ENCODE assay signal across 7 cellular contexts in the genomic region with DNA sequence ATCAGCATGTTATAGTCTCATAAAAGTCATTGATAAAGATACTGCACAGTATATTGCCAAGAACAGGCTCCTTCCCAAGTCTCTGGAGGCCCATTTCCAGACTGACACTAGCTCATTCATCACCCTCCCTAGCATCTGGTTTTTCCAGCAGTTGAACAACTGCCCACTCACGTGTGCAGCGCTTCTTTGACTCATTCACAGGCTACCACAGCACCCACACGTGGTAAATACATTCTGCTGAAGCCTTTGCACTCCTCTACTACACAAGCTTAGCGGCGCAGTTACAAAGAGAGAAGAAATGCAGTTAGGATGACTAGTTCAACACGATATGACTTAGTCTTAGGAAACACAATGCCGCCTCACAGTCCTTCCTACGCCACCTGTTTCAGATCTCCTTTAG.
DNase-seq lines count a peak whose midpoint lies in the region; ATAC-seq and TF ChIP-seq lines count a peak whose summit lies in the region.

No MANE protein-coding gene starts in this region.

- H3K9me3 ChIP-seq in heart left ventricle = no peaks in the 10 kb centered on the region
- H3K9me3 ChIP-seq in transverse colon = no peaks in the 10 kb centered on the region
- no peaks in the 10 kb centered on the region for H3K9me3 ChIP-seq in esophagus muscularis mucosa

- TF ChIP-seq CTCF in heart left ventricle (IDR thresholded peaks at IDR 0.05) (no peak), transverse colon (IDR thresholded peaks at IDR 0.05) (no peak), esophagus muscularis mucosa (IDR thresholded peaks at IDR 0.05) (no peak)

- CTCF ChIA-PET in activated CD8-positive, alpha-beta memory T cell treated with anti-CD3 and anti-CD28 coated beads, Interleukin-2, amount 10 ng/mL, durations not matched to agents 7 days and 5 days (lab: Charles Lee) = interaction anchor here (0.9 kb wide), 1 partner anchor 48 kb away, joined by 3 read pairs; no protein-coding TSS in a partner anchor

- TF ChIP-seq EP300 in transverse colon (IDR thresholded peaks at IDR 0.05; ENCODE audit: low read depth) = no peak
- no peak for TF ChIP-seq EP300 in esophagus muscularis mucosa (IDR thresholded peaks at IDR 0.05)

- no peaks in the 10 kb centered on the region for H3K27me3 ChIP-seq in heart left ventricle
- no peaks in the 10 kb centered on the region for H3K27me3 ChIP-seq in transverse colon
- no peaks in the 10 kb centered on the region for H3K27me3 ChIP-seq in esophagus muscularis mucosa

- H3K4me3 Mint-ChIP-seq in activated CD8-positive, alpha-beta memory T cell treated with anti-CD3 and anti-CD28 coated beads, Interleukin-2, amount 10 ng/mL, durations not matched to agents 7 days and 5 days = no peak overlapping the region

- TF ChIP-seq POLR2A in heart left ventricle (IDR thresholded peaks at IDR 0.05) (no peak), transverse colon (IDR thresholded peaks at IDR 0.05) (no peak), esophagus muscularis mucosa (IDR thresholded peaks at IDR 0.05; ENCODE audit: low read depth) (no peak)

- no peaks in the 10 kb centered on the region for H3K27me3 Mint-ChIP-seq in activated CD8-positive, alpha-beta memory T cell treated with anti-CD3 and anti-CD28 coated beads, Interleukin-2, amount 10 ng/mL, durations not matched to agents 7 days and 5 days

- H3K27ac ChIP-seq in heart left ventricle (peak overlapping the region in 1 of 12 donors; percentile 34), transverse colon (no peak overlapping the region), esophagus muscularis mucosa (replicated peaks in 1 of 4) (no peak overlapping the region)

- H3K36me3 ChIP-seq in heart left ventricle = peaks cover 0 to 76% (median 36%) of the 10 kb centered on the region in 9 donors
- H3K36me3 ChIP-seq in transverse colon = peaks cover 0 to 16% (median under 1%) of the 10 kb centered on the region in 4 donors
- H3K36me3 ChIP-seq in esophagus muscularis mucosa = peaks cover 9 to 71% (median 46%) of the 10 kb centered on the region in 4 donors

- peaks cover 6% of the 10 kb centered on the region for H3K36me3 Mint-ChIP-seq in activated CD8-positive, alpha-beta memory T cell treated with anti-CD3 and anti-CD28 coated beads, Interleukin-2, amount 10 ng/mL, durations not matched to agents 7 days and 5 days

- 53 to 66% (median 60%) methylated on average over 8 of the region's 8 CpGs for WGBS in heart left ventricle, 4 donors
- 70 to 96% methylated on average over 5 to 8 of the region's 8 CpGs for WGBS in transverse colon (ENCODE audit: low coverage in 1 of 2), 2 donors
- WGBS in esophagus muscularis mucosa = 78% methylated on average over 5 of the region's 8 CpGs

- peak; percentile 49 for ATAC-seq in activated CD8-positive, alpha-beta memory T cell treated with anti-CD3 and anti-CD28 coated beads, Interleukin-2, amount 10 ng/mL, durations not matched to agents 7 days and 5 days
- peak; percentile 28 to 88 (median 68) for ATAC-seq in heart left ventricle
- ATAC-seq in HG02623 (IDR thresholded peaks at IDR 0.05; ENCODE audit: unreplicated experiment) = no peak

- in situ Hi-C loops in transverse colon (cut with MboI; ENCODE audit: low pct_ligation_motif_present in 1 of 4, low pct_unique_long_range_greater_than_20kb in 1 of 4, low sequenced_read_pairs in 3 of 4) = no loop called here

- H3K4me1 ChIP-seq in heart left ventricle (peaks cover 0 to 25% (median 11%) of the 10 kb centered on the region in 12 donors), transverse colon (peaks cover 0 to 4% (median 0%) of the 10 kb centered on the region in 4 donors), esophagus muscularis mucosa (peaks cover 11 to 20% (median 13%) of the 10 kb centered on the region in 4 donors)

- H3K4me3 ChIP-seq in heart left ventricle = no peak overlapping the region
- no peak overlapping the region for H3K4me3 ChIP-seq in transverse colon
- H3K4me3 ChIP-seq in esophagus muscularis mucosa = no peak overlapping the region

- DNase-seq in HS-5 (ENCODE audit: low read depth) = peak; percentile 65
- DNase-seq in activated CD8-positive, alpha-beta memory T cell treated with anti-CD3 and anti-CD28 coated beads, Interleukin-2, amount 10 ng/mL, durations not matched to agents 7 days and 5 days = peak; percentile 51
- DNase-seq in heart left ventricle = peak in 1 of 5 donors; percentile 33
- DNase-seq in stimulated activated CD4-positive, alpha-beta T cell treated with anti-CD3 and anti-CD28 coated beads, TNF-alpha, amount 100 ng/mL, for 48 hours (ENCODE audit: low read depth in 3 of 3) = peak; percentile 13 to 48 (median 37)
- no peak for DNase-seq in transverse colon
- no peak for DNase-seq in esophagus muscularis mucosa (ENCODE audit: extremely low spot score)

- peaks cover 13% of the 10 kb centered on the region for H3K4me1 Mint-ChIP-seq in activated CD8-positive, alpha-beta memory T cell treated with anti-CD3 and anti-CD28 coated beads, Interleukin-2, amount 10 ng/mL, durations not matched to agents 7 days and 5 days

- H3K9me3 Mint-ChIP-seq in activated CD8-positive, alpha-beta memory T cell treated with anti-CD3 and anti-CD28 coated beads, Interleukin-2, amount 10 ng/mL, durations not matched to agents 7 days and 5 days (ENCODE audit: low read depth) = no peaks in the 10 kb centered on the region

- no peak overlapping the region for H3K27ac Mint-ChIP-seq in activated CD8-positive, alpha-beta memory T cell treated with anti-CD3 and anti-CD28 coated beads, Interleukin-2, amount 10 ng/mL, durations not matched to agents 7 days and 5 days

- intact Hi-C loops in heart left ventricle (cut with DNase I) = loop anchor here in 5 of 10 donors (5.0 to 10.0 kb wide), 3 partner anchors 135 to 145 kb away; no protein-coding TSS in a partner anchor
- intact Hi-C loops in transverse colon (cut with DNase I; ENCODE audit: low total_unique reads) = loop anchor here (5.0 kb wide), 1 partner anchor 147 kb away; no protein-coding TSS in a partner anchor
- intact Hi-C loops in esophagus muscularis mucosa (cut with DNase I) = no loop called here

Comparison
In these comparisons a context has a peak if more than half of its experiments do, and no peak if none do; other contexts are left out.
1. DNase-seq: peak in HS-5 (single experiment), activated CD8-positive, alpha-beta memory T cell treated with anti-CD3 and anti-CD28 coated beads, Interleukin-2, amount 10 ng/mL, durations not matched to agents 7 days and 5 days (single experiment) and stimulated activated CD4-positive, alpha-beta T cell treated with anti-CD3 and anti-CD28 coated beads, TNF-alpha, amount 100 ng/mL, for 48 hours (3 of 3); none in transverse colon (single experiment) and esophagus muscularis mucosa (single experiment).